9 cellular contexts compared by ENCODE assay signal in the genomic region with DNA sequence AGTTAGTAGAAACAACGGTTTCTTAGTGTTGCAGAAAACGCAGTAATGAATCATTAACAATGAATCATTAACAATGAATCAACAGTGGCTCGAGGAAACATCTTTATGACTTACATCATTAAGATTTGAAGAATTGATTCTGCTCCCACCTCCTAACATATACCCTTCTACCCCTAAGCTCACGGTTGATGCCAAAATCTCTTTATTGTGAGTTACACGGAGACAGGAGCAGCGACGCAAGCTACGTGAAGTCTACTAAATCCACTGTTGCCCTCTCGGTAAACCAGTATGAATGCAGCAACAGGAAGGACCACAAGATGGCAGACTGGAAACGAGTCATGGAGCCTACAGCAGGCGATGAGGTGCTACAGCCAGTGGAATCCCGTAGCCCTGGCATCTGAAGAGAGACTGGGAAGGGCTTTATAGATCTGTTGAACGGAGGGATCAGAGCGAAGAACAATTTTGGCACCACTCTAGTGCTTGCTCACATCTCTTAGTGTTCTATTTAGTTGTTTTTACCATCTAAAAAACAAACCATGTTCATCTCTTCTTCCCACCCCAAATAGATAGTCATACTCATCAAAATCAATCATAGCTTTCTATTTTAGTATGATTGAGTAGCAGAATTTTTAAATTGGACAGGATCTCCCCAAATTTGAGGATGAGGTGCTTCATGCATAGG.
DNase-seq lines count a peak whose midpoint lies in the region; ATAC-seq and TF ChIP-seq lines count a peak whose summit lies in the region.
"Had no signal": no experiment of that assay in that cellular context is flagged by ENCODE, and none has a peak within 500 bp of the region (broad histone marks: within the 10 kb centered on the region; RNA-seq: fewer than 3 reads in every experiment).

No MANE protein-coding gene starts in this region.

- TF ChIP-seq POLR2A in right lobe of liver (IDR thresholded peaks at IDR 0.05) = no peak

- intact Hi-C loops in CD4-positive, alpha-beta T cell (cut with DNase I, micrococcal nuclease) = loop anchor here (1.0 to 10.0 kb wide), 6 partner anchors 31 to 1085 kb away; no protein-coding TSS in a partner anchor
- intact Hi-C loops in right lobe of liver (cut with DNase I) = no loop called here

- POLR2A ChIA-PET in CD4-positive, alpha-beta T cell (lab: Charles Lee) = interaction anchor here (1.4 kb wide), 1 partner anchor 505 kb away, joined by 3 read pairs; a partner anchor contains a TSS

- H3K36me3 Mint-ChIP-seq in CD4-positive, alpha-beta T cell (ENCODE audit: low read depth) = no peaks in the 10 kb centered on the region

- H3K27me3 ChIP-seq in CD4-positive, alpha-beta T cell (ENCODE audit: control insufficient read depth, insufficient read depth, low read length) = no peaks in the 10 kb centered on the region
- no peaks in the 10 kb centered on the region for H3K27me3 ChIP-seq in right lobe of liver

- peak; percentile 48 to 65 (median 56) for DNase-seq in CD4-positive, alpha-beta T cell
- DNase-seq in NCI-H510A treated with DMSO at 0.1 percent for 48 hours (lab: John Stamatoyannopoulos, UW) (peak; percentile 89), dermis blood vessel endothelial cell (peak; percentile 94), right lobe of liver (peak; percentile 54 to 78 (median 62))
- DNase-seq in activated CD4-positive, alpha-beta T cell treated with anti-CD3 and anti-CD28 coated beads for 4 hours = peak; percentile 68 to 79
- DNase-seq in stimulated activated CD4-positive, alpha-beta T cell treated with anti-CD3 and anti-CD28 coated beads, Interleukin-4, amount 100 ng/mL, for 48 hours (ENCODE audit: low read depth in 2 of 2) = peak; percentile 48 to 60

- H3K4me3 ChIP-seq in right lobe of liver = peak overlapping the region in 1 of 3 donors; percentile 31

- peaks cover 6% of the 10 kb centered on the region for H3K27me3 Mint-ChIP-seq in CD4-positive, alpha-beta T cell

- H3K4me1 ChIP-seq in right lobe of liver = no peaks in the 10 kb centered on the region

- TF ChIP-seq CTCF in CD4-positive, alpha-beta T cell (IDR thresholded peaks at IDR 0.05) = peak; percentile 90
- peak; percentile 84 to 92 (median 84) for TF ChIP-seq CTCF in right lobe of liver (IDR thresholded peaks at IDR 0.05)

- no peaks in the 10 kb centered on the region for H3K9me3 Mint-ChIP-seq in CD4-positive, alpha-beta T cell
- H3K9me3 Mint-ChIP-seq: dendritic cell treated with granulocyte-macrophage colony-stimulating factor and Interleukin-4, amounts not matched to agents 40 ng/mL and 50 ng/mL, for 4 days had no signal

- CTCF ChIA-PET in CD4-positive, alpha-beta T cell (lab: Charles Lee) = interaction anchor here (0.6 to 2.6 kb wide), 14 partner anchors 9 to 510 kb away, joined by 3 to 13 read pairs (median 3); a partner anchor contains a TSS

- H3K4me3 Mint-ChIP-seq in CD4-positive, alpha-beta T cell = no peak overlapping the region
- H3K4me3 Mint-ChIP-seq: dendritic cell treated with granulocyte-macrophage colony-stimulating factor and Interleukin-4, amounts not matched to agents 40 ng/mL and 50 ng/mL, for 4 days had no signal

- H3K4me1 Mint-ChIP-seq in CD4-positive, alpha-beta T cell (ENCODE audit: low read depth) = no peaks in the 10 kb centered on the region

- no peak overlapping the region for H3K27ac Mint-ChIP-seq in CD4-positive, alpha-beta T cell
- H3K27ac Mint-ChIP-seq: dendritic cell treated with granulocyte-macrophage colony-stimulating factor and Interleukin-4, amounts not matched to agents 40 ng/mL and 50 ng/mL, for 4 days had no signal

- no peaks in the 10 kb centered on the region for H3K36me3 ChIP-seq in right lobe of liver

- 2% methylated on average over 14 of the region's 14 CpGs for WGBS in right lobe of liver (ENCODE audit: insufficient coverage, low coverage, low lambda C conversion rate, missing lambda C conversion rate)

- no peak overlapping the region for H3K27ac ChIP-seq in CD4-positive, alpha-beta T cell (ENCODE audit: low read depth, low read length)
- no peak overlapping the region for H3K27ac ChIP-seq in right lobe of liver

- no peaks in the 10 kb centered on the region for H3K9me3 ChIP-seq in CD4-positive, alpha-beta T cell (ENCODE audit: control insufficient read depth, low read length)
- H3K9me3 ChIP-seq in right lobe of liver = no peaks in the 10 kb centered on the region

- ATAC-seq in CD4-positive, alpha-beta T cell (ENCODE audit: poor library complexity) = peak; percentile 98
- ATAC-seq in GM19438 (IDR thresholded peaks at IDR 0.05; ENCODE audit: low read depth, unreplicated experiment) = peak; percentile 97
- peak; percentile 99 for ATAC-seq in HG03520 (IDR thresholded peaks at IDR 0.05; ENCODE audit: unreplicated experiment)
- peak; percentile 99 to 100 (median 100) for ATAC-seq in right lobe of liver

Comparison
In these comparisons a context has a peak if more than half of its experiments do, and no peak if none do; other contexts are left out.
1. intact Hi-C loops: an anchor here in CD4-positive, alpha-beta T cell (1.0 to 10.0 kb wide); none called in right lobe of liver.